Comparison of ENCODE assay signal across 7 cellular contexts in the genomic region with DNA sequence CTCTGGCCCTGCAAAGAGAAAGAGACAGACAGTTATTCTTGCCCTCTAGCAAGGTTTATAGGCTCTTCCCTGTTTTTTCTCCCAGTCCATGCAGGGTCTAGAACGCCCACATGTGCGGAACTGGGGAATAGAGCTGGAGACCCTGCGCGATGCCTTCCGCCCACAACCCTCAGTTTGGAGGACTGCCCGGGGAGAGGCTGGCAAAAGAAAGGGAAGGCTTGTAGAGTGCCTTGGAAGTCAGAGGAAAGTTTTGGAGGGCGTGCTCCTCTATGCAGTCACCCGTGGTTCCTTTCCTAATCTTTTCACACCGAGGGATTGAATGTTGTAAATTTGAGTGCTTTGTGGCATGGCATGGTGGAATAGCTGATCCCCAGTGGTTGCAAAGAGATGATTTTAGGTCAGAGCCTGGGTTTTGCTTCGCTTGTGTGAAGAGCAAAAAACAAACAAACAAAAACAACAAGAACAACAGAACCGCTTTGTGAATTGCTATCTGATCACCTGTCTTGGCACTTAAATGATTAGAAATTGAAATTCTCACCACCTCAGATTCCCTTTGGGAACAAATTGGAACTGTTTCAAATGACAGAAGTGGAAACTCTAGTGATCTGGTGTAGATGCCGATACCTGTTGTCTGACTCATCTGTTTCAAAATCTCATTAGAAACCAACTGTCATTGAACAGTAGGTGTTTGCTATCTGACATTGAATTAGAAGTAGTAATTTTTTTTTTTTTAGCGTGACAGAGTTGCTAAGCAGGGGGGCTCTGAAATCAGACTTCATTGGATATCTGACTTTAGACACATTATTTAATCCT. TPM values are rescaled to one million over a fixed set of nuclear protein-coding genes. Genes with fewer than 3 reads are reported as not detected.
DNase-seq lines count a peak whose midpoint lies in the region; ATAC-seq and TF ChIP-seq lines count a peak whose summit lies in the region.

No MANE protein-coding gene starts in this region.

- WGBS in heart left ventricle, 4 donors: 12 to 13% (median 13%) methylated on average over 13 of the region's 13 CpGs
- WGBS in psoas muscle, 3 donors: 7% methylated on average over 13 of the region's 13 CpGs

- no peak for TF ChIP-seq CTCF in GM12865 (IDR thresholded peaks at IDR 0.05; ENCODE audit: insufficient read depth, low read depth, low read length, missing control alignments)
- no peak for TF ChIP-seq CTCF in WTC11 (IDR thresholded peaks at IDR 0.05)
- TF ChIP-seq CTCF in heart left ventricle (IDR thresholded peaks at IDR 0.05): no peak
- TF ChIP-seq CTCF in psoas muscle (IDR thresholded peaks at IDR 0.05): no peak

- peak overlapping the region; percentile 61 for H3K4me3 ChIP-seq in GM12865 (ENCODE audit: low read depth, low read length)
- peak overlapping the region; percentile 27 to 82 (median 64) for H3K4me3 ChIP-seq in heart left ventricle
- H3K4me3 ChIP-seq in psoas muscle: peak overlapping the region; percentile 72

- H3K9me3 Mint-ChIP-seq in WTC11: no peaks in the 10 kb centered on the region

- no peak overlapping the region for H3K27ac Mint-ChIP-seq in WTC11

- H3K27ac ChIP-seq in heart left ventricle (peak overlapping the region in 7 of 12 donors; percentile 30 to 89 (median 70)), psoas muscle (peak overlapping the region; percentile 32)

- peaks cover 0 to 27% (median 14%) of the 10 kb centered on the region in 12 donors for H3K4me1 ChIP-seq in heart left ventricle
- no peaks in the 10 kb centered on the region for H3K4me1 ChIP-seq in psoas muscle

- peaks cover 31% of the 10 kb centered on the region for H3K27me3 Mint-ChIP-seq in WTC11 (ENCODE audit: low read depth)

- H3K36me3 ChIP-seq in heart left ventricle (no peaks in the 10 kb centered on the region), psoas muscle (ENCODE audit: insufficient read depth in 1 of 2, low read depth in 1 of 2) (no peaks in the 10 kb centered on the region)

- ATAC-seq in HG03139 (IDR thresholded peaks at IDR 0.05; ENCODE audit: unreplicated experiment): peak; percentile 2
- ATAC-seq in WTC11: peak; percentile 28
- peak in 3 of 4 donors; percentile 7 to 37 (median 24) for ATAC-seq in heart left ventricle
- peak in 2 of 4 donors; percentile 21 to 31 for ATAC-seq in psoas muscle
- ATAC-seq in GM19324 (IDR thresholded peaks at IDR 0.05; ENCODE audit: low FRiP score, unreplicated experiment): no peak

- H3K9me3 ChIP-seq in heart left ventricle (no peaks in the 10 kb centered on the region), psoas muscle (no peaks in the 10 kb centered on the region)

- DNase-seq in GM12865 (ENCODE audit: low read depth) (no peak), WTC11 (ENCODE audit: low spot score) (peak; percentile 23), heart left ventricle (peak in 3 of 5 donors; percentile 30 to 36 (median 30)), psoas muscle (no peak)
- DNase-seq in activated CD4-positive, CD25-positive, alpha-beta regulatory T cell treated with anti-CD3 and anti-CD28 coated beads, Interleukin-2, amount 50 U/mL, for 72 hours: no peak

- H3K36me3 Mint-ChIP-seq in WTC11: no peaks in the 10 kb centered on the region

- CTCF ChIA-PET in WTC11 (lab: Charles Lee): interaction anchor here (1.6 to 2.1 kb wide), 3 partner anchors 19 to 169 kb away, joined by 6 to 13 read pairs (median 9); no protein-coding TSS in a partner anchor

- POLR2A ChIA-PET in WTC11 (lab: Charles Lee): interaction anchor here (1.0 to 1.9 kb wide), 3 partner anchors 142 to 308 kb away, joined by 3 to 8 read pairs (median 6); partner anchors contain the start of genes DEPDC4 and SCYL2

- H3K27me3 ChIP-seq in heart left ventricle (no peaks in the 10 kb centered on the region), psoas muscle (ENCODE audit: insufficient read depth in 3 of 3, low read length in 2 of 3) (peaks cover 0 to 6% (median 0%) of the 10 kb centered on the region in 3 donors)

- intact Hi-C loops in heart left ventricle (cut with DNase I): no loop called here
- intact Hi-C loops in psoas muscle (cut with DNase I): no loop called here

- TF ChIP-seq POLR2A in heart left ventricle (IDR thresholded peaks at IDR 0.05): no peak

- H3K4me1 Mint-ChIP-seq in WTC11: peaks cover 18% of the 10 kb centered on the region

- H3K4me3 Mint-ChIP-seq in WTC11: peak overlapping the region; percentile 95

TF ChIP-seq in WTC11, 78 proteins besides CTCF, POLR2A, EP300 and RAD21:
- no peak for TF ChIP-seq ZNF138 (CRISPR knock-in tag; conservative IDR thresholded peaks at IDR 0.05)
- TF ChIP-seq, protein P1, sequence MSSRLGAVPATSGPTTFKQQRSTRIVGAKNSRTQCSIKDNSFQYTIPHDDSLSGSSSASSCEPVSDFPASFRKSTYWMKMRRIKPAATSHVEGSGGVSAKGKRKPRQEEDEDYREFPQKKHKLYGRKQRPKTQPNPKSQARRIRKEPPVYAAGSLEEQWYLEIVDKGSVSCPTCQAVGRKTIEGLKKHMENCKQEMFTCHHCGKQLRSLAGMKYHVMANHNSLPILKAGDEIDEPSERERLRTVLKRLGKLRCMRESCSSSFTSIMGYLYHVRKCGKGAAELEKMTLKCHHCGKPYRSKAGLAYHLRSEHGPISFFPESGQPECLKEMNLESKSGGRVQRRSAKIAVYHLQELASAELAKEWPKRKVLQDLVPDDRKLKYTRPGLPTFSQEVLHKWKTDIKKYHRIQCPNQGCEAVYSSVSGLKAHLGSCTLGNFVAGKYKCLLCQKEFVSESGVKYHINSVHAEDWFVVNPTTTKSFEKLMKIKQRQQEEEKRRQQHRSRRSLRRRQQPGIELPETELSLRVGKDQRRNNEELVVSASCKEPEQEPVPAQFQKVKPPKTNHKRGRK (CRISPR knock-in tag; IDR thresholded peaks at IDR 0.05; ENCODE audit: borderline replicate concordance): no peak
- TF ChIP-seq ZNF121 (CRISPR knock-in tag; IDR thresholded peaks at IDR 0.05): no peak
- TF ChIP-seq, protein P2, sequence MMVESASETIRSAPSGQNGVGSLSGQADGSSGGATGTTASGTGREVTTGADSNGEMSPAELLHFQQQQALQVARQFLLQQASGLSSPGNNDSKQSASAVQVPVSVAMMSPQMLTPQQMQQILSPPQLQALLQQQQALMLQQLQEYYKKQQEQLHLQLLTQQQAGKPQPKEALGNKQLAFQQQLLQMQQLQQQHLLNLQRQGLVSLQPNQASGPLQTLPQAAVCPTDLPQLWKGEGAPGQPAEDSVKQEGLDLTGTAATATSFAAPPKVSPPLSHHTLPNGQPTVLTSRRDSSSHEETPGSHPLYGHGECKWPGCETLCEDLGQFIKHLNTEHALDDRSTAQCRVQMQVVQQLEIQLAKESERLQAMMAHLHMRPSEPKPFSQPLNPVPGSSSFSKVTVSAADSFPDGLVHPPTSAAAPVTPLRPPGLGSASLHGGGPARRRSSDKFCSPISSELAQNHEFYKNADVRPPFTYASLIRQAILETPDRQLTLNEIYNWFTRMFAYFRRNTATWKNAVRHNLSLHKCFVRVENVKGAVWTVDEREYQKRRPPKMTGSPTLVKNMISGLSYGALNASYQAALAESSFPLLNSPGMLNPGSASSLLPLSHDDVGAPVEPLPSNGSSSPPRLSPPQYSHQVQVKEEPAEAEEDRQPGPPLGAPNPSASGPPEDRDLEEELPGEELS (CRISPR knock-in tag; IDR thresholded peaks at IDR 0.05): no peak

RNA-seq across cellular contexts. Expression of gene GAS2L3, which starts 1.0 kb away (rescaled TPM):
- total RNA-seq in WTC11 (2021) (14.8 to 20.1 TPM (median 17.3 TPM) in 3 replicates), heart left ventricle (10 to 100 TPM in 1 of 9 donors, 1 to 10 TPM in 7, under 1 TPM in 1; 0.93 to 13.2 (median 2.0) TPM), psoas muscle (1 to 10 TPM in 2 of 4 donors, under 1 TPM in 2; 0.38 to 1.8 (median 1.3) TPM)
- polyA plus RNA-seq in heart left ventricle (under 1 TPM; 0.47 to 0.53 TPM), psoas muscle (under 1 TPM; 0.26 to 0.61 (median 0.45) TPM)

Comparison
In these comparisons a context has a peak if more than half of its experiments do, and no peak if none do; other contexts are left out.
1. DNase-seq: peak in WTC11 (single experiment) and heart left ventricle (3 of 5); none in GM12865 (single experiment), psoas muscle (0 of 2) and activated CD4-positive, CD25-positive, alpha-beta regulatory T cell treated with anti-CD3 and anti-CD28 coated beads, Interleukin-2, amount 50 U/mL, for 72 hours (single experiment).
2. Peak in every context shown above with its lines, with median percentiles within 50 percentile points of each other: H3K4me3 ChIP-seq.